17 cellular contexts compared by ENCODE assay signal in the genomic region with DNA sequence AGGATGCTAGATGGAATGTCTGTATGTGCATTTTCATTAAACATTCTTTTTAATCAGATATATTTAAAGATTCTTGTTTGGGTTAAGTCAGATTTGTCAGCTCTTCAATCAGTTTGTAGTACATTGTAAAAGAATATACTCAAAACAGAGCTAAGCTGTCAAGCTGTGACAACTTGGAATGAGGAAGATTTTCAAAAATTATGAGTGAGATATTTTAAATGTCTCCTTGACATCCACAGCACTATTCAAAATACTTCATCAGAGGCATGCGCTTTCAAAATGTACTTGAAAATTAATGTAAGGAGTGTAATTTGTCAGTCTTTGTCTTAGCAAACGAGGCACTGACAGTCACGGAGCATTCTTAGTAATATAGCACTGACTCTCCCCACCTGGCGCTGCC.
DNase-seq lines count a peak whose midpoint lies in the region; TF ChIP-seq lines count a peak whose summit lies in the region.
"Had no signal": no experiment of that assay in that cellular context is flagged by ENCODE, and none has a peak within 500 bp of the region (broad histone marks: within the 10 kb centered on the region; RNA-seq: fewer than 3 reads in every experiment).

No MANE protein-coding gene starts in this region.

- no peaks in the 10 kb centered on the region for H3K9me3 ChIP-seq in neural cell (ENCODE audit: low read length)
- H3K9me3 ChIP-seq in uterus: no peaks in the 10 kb centered on the region
- H3K9me3 ChIP-seq: BE2C, BLaER1 had no signal

- TF ChIP-seq EP300 in neural cell (conservative IDR thresholded peaks at IDR 0.05; ENCODE audit: poor library complexity, severe bottlenecking): peak; percentile 94

- H3K9me3 Mint-ChIP-seq in Calu3 (ENCODE audit: low read depth, unreplicated experiment): no peaks in the 10 kb centered on the region

- TF ChIP-seq CTCF in neural cell (IDR thresholded peaks at IDR 0.05; ENCODE audit: poor library complexity, severe bottlenecking): no peak
- no peak for TF ChIP-seq CTCF in uterus (IDR thresholded peaks at IDR 0.05)
- no peak for TF ChIP-seq CTCF in Calu3 (IDR thresholded peaks at IDR 0.05; ENCODE audit: unreplicated experiment)

- peaks cover 8% of the 10 kb centered on the region for H3K27me3 Mint-ChIP-seq in Calu3 (ENCODE audit: unreplicated experiment)
- H3K27me3 Mint-ChIP-seq: CD4-positive, alpha-beta memory T cell; CD4-positive, CD25-positive, alpha-beta regulatory T cell; CD8-positive, alpha-beta memory T cell had no signal

- H3F3A ChIP-seq in neural cell (ENCODE audit: insufficient read depth, low read length, poor library complexity, severe bottlenecking): no peaks in the 10 kb centered on the region

- no peaks in the 10 kb centered on the region for H3K9me2 ChIP-seq in neural cell (ENCODE audit: insufficient read depth, low read length)

- H3K27me3 ChIP-seq in neural cell (ENCODE audit: insufficient read depth, low read depth, low read length): no peaks in the 10 kb centered on the region
- no peaks in the 10 kb centered on the region for H3K27me3 ChIP-seq in uterus
- H3K27me3 ChIP-seq: BE2C, BLaER1 had no signal

- H4K20me1 ChIP-seq in neural cell (ENCODE audit: insufficient read depth): no peaks in the 10 kb centered on the region
- H4K20me1 ChIP-seq: BLaER1 had no signal

- no peak for TF ChIP-seq RAD21 in neural cell (conservative IDR thresholded peaks at IDR 0.05)

- no peak overlapping the region for H3K27ac Mint-ChIP-seq in Calu3 (ENCODE audit: unreplicated experiment)
- H3K27ac Mint-ChIP-seq: CD14-positive monocyte; CD4-positive, alpha-beta memory T cell; CD4-positive, CD25-positive, alpha-beta regulatory T cell; CD8-positive, alpha-beta memory T cell had no signal

- H3K4me3 Mint-ChIP-seq in Calu3 (ENCODE audit: low read depth, unreplicated experiment): no peak overlapping the region
- H3K4me3 Mint-ChIP-seq: CD14-positive monocyte; CD4-positive, alpha-beta memory T cell; CD4-positive, CD25-positive, alpha-beta regulatory T cell; CD8-positive, alpha-beta memory T cell had no signal

- no peaks in the 10 kb centered on the region for H3K36me3 Mint-ChIP-seq in Calu3 (ENCODE audit: insufficient read depth, unreplicated experiment)
- H3K36me3 Mint-ChIP-seq: CD14-positive monocyte; CD4-positive, alpha-beta memory T cell; CD4-positive, CD25-positive, alpha-beta regulatory T cell; CD8-positive, alpha-beta memory T cell had no signal

- H3K4me3 ChIP-seq in neural cell (ENCODE audit: low read length) (no peak overlapping the region), uterus (no peak overlapping the region)
- H3K4me3 ChIP-seq: BLaER1 had no signal

- no peak overlapping the region for H3K9ac ChIP-seq in neural cell (ENCODE audit: low read length)
- H3K9ac ChIP-seq: BLaER1 had no signal

- intact Hi-C loops in uterus (cut with DNase I; ENCODE audit: low total_unique reads): no loop called here
- intact Hi-C loops in Calu3 (cut with micrococcal nuclease; ENCODE audit: unreplicated experiment): no loop called here

- H3K36me3 ChIP-seq in neural cell (ENCODE audit: insufficient read depth, low read length): no peaks in the 10 kb centered on the region
- no peaks in the 10 kb centered on the region for H3K36me3 ChIP-seq in uterus
- H3K36me3 ChIP-seq: BE2C, BLaER1 had no signal

- H3K27ac ChIP-seq in neural cell (ENCODE audit: low read length): no peak overlapping the region
- H3K27ac ChIP-seq in uterus: no peak overlapping the region
- H3K27ac ChIP-seq: BLaER1 had no signal

- H3K4me2 ChIP-seq in neural cell (ENCODE audit: low read length): no peak overlapping the region
- H3K4me2 ChIP-seq: BLaER1 had no signal

- no peaks in the 10 kb centered on the region for H3K79me2 ChIP-seq in neural cell (replicated peaks; ENCODE audit: insufficient read depth, low read length)

- CTCF ChIA-PET in Calu3 (lab: Charles Lee): interaction anchor here (0.7 kb wide), 1 partner anchor 9 kb away, joined by 3 read pairs; no protein-coding TSS in a partner anchor

- H3K4me1 ChIP-seq in uterus: no peaks in the 10 kb centered on the region
- H3K4me1 ChIP-seq: BE2C, BLaER1 had no signal

- no peaks in the 10 kb centered on the region for H3K4me1 Mint-ChIP-seq in Calu3 (ENCODE audit: low read depth, unreplicated experiment)
- H3K4me1 Mint-ChIP-seq: CD14-positive monocyte; CD4-positive, alpha-beta memory T cell; CD4-positive, CD25-positive, alpha-beta regulatory T cell; CD8-positive, alpha-beta memory T cell had no signal

- BruUV-seq in Calu3 (replicated peaks; lab: Mats Ljungman, UMichigan): no TSS peak

- DNase-seq in NCI-H69 (lab: John Stamatoyannopoulos, UW): peak; percentile 12
- DNase-seq in activated CD4-positive, alpha-beta T cell treated with anti-CD3 and anti-CD28 coated beads, Interleukin-2, amount 50 U/mL, for 48 hours: no peak
- no peak for DNase-seq in uterus
- DNase-seq in Calu3: no peak
- DNase-seq: 8988T; ACHN; BE2C; C1 segment of cervical spinal cord; CD4-positive, alpha-beta memory T cell; CD4-positive, CD25-positive, alpha-beta regulatory T cell; CD8-positive, alpha-beta memory T cell; COR-L47; DMS79 treated with DMSO at 0.1 percent for 48 hours; GF-D8 had no signal

- no peak for TF ChIP-seq POLR2A in uterus (IDR thresholded peaks at IDR 0.05)

- H2AFZ ChIP-seq in neural cell (ENCODE audit: low read depth, low read length): no peak overlapping the region

TF ChIP-seq in neural cell, 6 proteins besides CTCF, POLR2A, EP300 and RAD21:
- no peak for TF ChIP-seq EZH2 (IDR thresholded peaks at IDR 0.05; ENCODE audit: borderline replicate concordance, insufficient read depth, low read length, poor library complexity, severe bottlenecking)
- TF ChIP-seq POLR2AphosphoS5 (IDR thresholded peaks at IDR 0.05): peak; percentile 73
